Comparison of ENCODE assay signal across 1 cellular context in genomic region chr3:188153949-188154757, GRCh38.
TF ChIP-seq lines count a peak whose summit lies in the region.

Gene LPP, plus strand, starts transcription at chr3:188154157. Its CDS starts 251,964 bp downstream, at chr3:188406121.

TF ChIP-seq in HepG2, 621 proteins besides CTCF, POLR2A, EP300 and RAD21 (continued from another document and continues in another):
- peak; percentile 73 for TF ChIP-seq ARID4A (CRISPR knock-in tag; IDR thresholded peaks at IDR 0.05; ENCODE audit: borderline replicate concordance)
- no peak for TF ChIP-seq RFX3 (CRISPR knock-in tag; IDR thresholded peaks at IDR 0.05)
- no peak for TF ChIP-seq ZNF18 (CRISPR knock-in tag; IDR thresholded peaks at IDR 0.05; ENCODE audit: insufficient replicate concordance)
- TF ChIP-seq IRX3 (CRISPR knock-in tag; IDR thresholded peaks at IDR 0.05; ENCODE audit: borderline replicate concordance, low read depth), result no peak
- TF ChIP-seq AHDC1 (CRISPR knock-in tag; IDR thresholded peaks at IDR 0.05; ENCODE audit: borderline replicate concordance), result peak; percentile 55; the same call in 1 of the 2 replicates
- TF ChIP-seq ATM (IDR thresholded peaks at IDR 0.05; ENCODE audit: borderline replicate concordance), result no peak
- TF ChIP-seq ZNF839 (CRISPR knock-in tag; IDR thresholded peaks at IDR 0.05; ENCODE audit: borderline replicate concordance), result no peak
- TF ChIP-seq GLMP (CRISPR knock-in tag; IDR thresholded peaks at IDR 0.05; ENCODE audit: borderline replicate concordance), result no peak
- TF ChIP-seq GATA4 (IDR thresholded peaks at IDR 0.05; ENCODE audit: borderline replicate concordance, low read depth), result no peak
- peak; percentile 73; the same call in 1 of the 2 replicates for TF ChIP-seq GFI1 (CRISPR knock-in tag; IDR thresholded peaks at IDR 0.05; ENCODE audit: borderline replicate concordance)
- 0 out of 2 replicates have a peak, but pooled peaks have one; percentile 19 for TF ChIP-seq TFE3 (CRISPR knock-in tag; IDR thresholded peaks at IDR 0.05)
- TF ChIP-seq RFX5 (IDR thresholded peaks at IDR 0.05; ENCODE audit: low read depth, low read length), result no peak
- TF ChIP-seq ZSCAN22 (CRISPR knock-in tag; IDR thresholded peaks at IDR 0.05), result no peak
- peak; percentile 84 for TF ChIP-seq RBFOX2 (IDR thresholded peaks at IDR 0.05; ENCODE audit: low read depth, low read length)
- peak; percentile 79; the same call in 1 of the 2 replicates for TF ChIP-seq ZNF414 (CRISPR knock-in tag; IDR thresholded peaks at IDR 0.05)
- peak; percentile 33; the same call in 1 of the 2 replicates for TF ChIP-seq ZNF709 (CRISPR knock-in tag; IDR thresholded peaks at IDR 0.05)
- TF ChIP-seq TFDP1 (CRISPR knock-in tag; IDR thresholded peaks at IDR 0.05; ENCODE audit: borderline replicate concordance), result no peak
- TF ChIP-seq AKNA (CRISPR knock-in tag; IDR thresholded peaks at IDR 0.05; ENCODE audit: borderline replicate concordance), result peak; percentile 58; the same call in 1 of the 2 replicates
- TF ChIP-seq ESRRA (CRISPR knock-in tag; IDR thresholded peaks at IDR 0.05; ENCODE audit: low read depth), result no peak
- TF ChIP-seq HNRNPUL1 (IDR thresholded peaks at IDR 0.05; ENCODE audit: low read depth, low read length), result no peak
- no peak for TF ChIP-seq NFYC (CRISPR knock-in tag; IDR thresholded peaks at IDR 0.05)
- TF ChIP-seq NCOA1 (CRISPR knock-in tag; IDR thresholded peaks at IDR 0.05), result 0 out of 2 replicates have a peak, but pooled peaks have one; percentile 62
- no peak for TF ChIP-seq SMARCC2 (IDR thresholded peaks at IDR 0.05)
- peak; percentile 50; the same call in 1 of the 2 replicates for TF ChIP-seq KMT2A (CRISPR knock-in tag; IDR thresholded peaks at IDR 0.05)
- no peak for TF ChIP-seq KAT2B (IDR thresholded peaks at IDR 0.05; ENCODE audit: borderline replicate concordance, low read depth, low read length)
- TF ChIP-seq ZNF614 (CRISPR knock-in tag; IDR thresholded peaks at IDR 0.05; ENCODE audit: borderline replicate concordance), result peak; percentile 3; the same call in 1 of the 2 replicates
- no peak for TF ChIP-seq TSC22D2 (CRISPR knock-in tag; IDR thresholded peaks at IDR 0.05; ENCODE audit: borderline replicate concordance)
- no peak for TF ChIP-seq ELF4 (CRISPR knock-in tag; IDR thresholded peaks at IDR 0.05; ENCODE audit: borderline replicate concordance)
- TF ChIP-seq ZFX (CRISPR knock-in tag; IDR thresholded peaks at IDR 0.05; ENCODE audit: low read depth), result peak; percentile 65
- TF ChIP-seq NR2F1 (CRISPR knock-in tag; IDR thresholded peaks at IDR 0.05), result no peak
- TF ChIP-seq GLI4 (CRISPR knock-in tag; IDR thresholded peaks at IDR 0.05; ENCODE audit: borderline replicate concordance), result no peak
- TF ChIP-seq ZNF441 (CRISPR knock-in tag; IDR thresholded peaks at IDR 0.05; ENCODE audit: borderline replicate concordance), result no peak
- TF ChIP-seq ADNP (CRISPR knock-in tag; IDR thresholded peaks at IDR 0.05), result peak; percentile 60; the same call in 1 of the 2 replicates
